ENCODE assay signal across 14 cellular contexts in genomic region chr3:123090700-123091585, GRCh38. TPM values are rescaled to one million over a fixed set of nuclear protein-coding genes. Genes with fewer than 3 reads are reported as not detected.
DNase-seq lines count a peak whose midpoint lies in the region; ATAC-seq, FAIRE-seq and TF ChIP-seq lines count a peak whose summit lies in the region.
"Had no signal": no experiment of that assay in that cellular context is flagged by ENCODE, and none has a peak within 500 bp of the region (broad histone marks: within the 10 kb centered on the region; RNA-seq: fewer than 3 reads in every experiment).

No MANE protein-coding gene starts in this region.

- H3K9me3 Mint-ChIP-seq in endothelial cell (ENCODE audit: unreplicated experiment) = no peaks in the 10 kb centered on the region
- H3K9me3 Mint-ChIP-seq: activated B cell treated with CpG ODN at 0.5 μM for 24 hours; CD4-positive, CD25-positive, alpha-beta regulatory T cell; dendritic cell treated with granulocyte-macrophage colony-stimulating factor and Interleukin-4, amounts not matched to agents 40 ng/mL and 50 ng/mL, for 4 days had no signal

- no peak for TF ChIP-seq POLR2A in GM12892 (IDR thresholded peaks at IDR 0.05; ENCODE audit: low read depth, low read length)

- no peak overlapping the region for H3K4me3 Mint-ChIP-seq in endothelial cell (ENCODE audit: unreplicated experiment)
- H3K4me3 Mint-ChIP-seq: activated B cell treated with CpG ODN at 0.5 μM for 24 hours; CD4-positive, CD25-positive, alpha-beta regulatory T cell; dendritic cell treated with granulocyte-macrophage colony-stimulating factor and Interleukin-4, amounts not matched to agents 40 ng/mL and 50 ng/mL, for 4 days had no signal

- H3K27ac ChIP-seq in A673 (ENCODE audit: low read depth, low read length, poor library complexity, severe bottlenecking) = no peak overlapping the region
- H3K27ac ChIP-seq: gastrocnemius medialis had no signal

- peak overlapping the region; percentile 50 for H3K27ac Mint-ChIP-seq in endothelial cell (ENCODE audit: unreplicated experiment)
- H3K27ac Mint-ChIP-seq: activated B cell treated with CpG ODN at 0.5 μM for 24 hours; dendritic cell treated with granulocyte-macrophage colony-stimulating factor and Interleukin-4, amounts not matched to agents 40 ng/mL and 50 ng/mL, for 4 days had no signal

- H3K9me3 ChIP-seq in A673 (ENCODE audit: low read depth, low read length, poor library complexity, severe bottlenecking) = no peaks in the 10 kb centered on the region
- H3K9me3 ChIP-seq: gastrocnemius medialis, Peyer's patch, upper lobe of right lung had no signal

- peaks cover 5% of the 10 kb centered on the region for H3K4me1 ChIP-seq in A673 (ENCODE audit: insufficient read depth, low read length, poor library complexity, severe bottlenecking)

- CTCF ChIA-PET in A673 (lab: Charles Lee) = no interaction called here

- peak; percentile 17 for DNase-seq in A673 (ENCODE audit: low spot score)
- peak; percentile 76 for DNase-seq in DMS79 treated with DMSO at 0.1 percent for 48 hours (lab: John Stamatoyannopoulos, UW)
- DNase-seq in NCI-H2107 treated with DMSO at 0.1 percent for 48 hours (lab: John Stamatoyannopoulos, UW; ENCODE audit: unreplicated experiment) = peak; percentile 97
- DNase-seq in endothelial cell (ENCODE audit: low spot score) = no peak
- DNase-seq in GM12892 (ENCODE audit: insufficient read length) = no peak
- no peak for DNase-seq in germinal center (ENCODE audit: low spot score)
- no peak for DNase-seq in sciatic nerve (ENCODE audit: low spot score)
- DNase-seq: activated B cell treated with CpG ODN at 0.5 μM for 24 hours, gastrocnemius medialis, upper lobe of right lung had no signal

- POLR2A ChIA-PET in A673 (lab: Charles Lee; ENCODE audit: low non-redundant PET) = no interaction called here

- peaks cover 7% of the 10 kb centered on the region for H3K27me3 Mint-ChIP-seq in endothelial cell (ENCODE audit: unreplicated experiment)
- H3K27me3 Mint-ChIP-seq: activated B cell treated with CpG ODN at 0.5 μM for 24 hours; CD4-positive, CD25-positive, alpha-beta regulatory T cell; dendritic cell treated with granulocyte-macrophage colony-stimulating factor and Interleukin-4, amounts not matched to agents 40 ng/mL and 50 ng/mL, for 4 days had no signal

- peaks cover 32% of the 10 kb centered on the region for H3K36me3 Mint-ChIP-seq in endothelial cell (ENCODE audit: low read depth, unreplicated experiment)

- TF ChIP-seq CTCF in A673 (conservative IDR thresholded peaks at IDR 0.05; ENCODE audit: low read depth, low read length) (no peak), endothelial cell (IDR thresholded peaks at IDR 0.05; ENCODE audit: unreplicated experiment) (no peak)

- no TSS peak for BruUV-seq in A673 (replicated peaks; lab: Mats Ljungman, UMichigan)

- H3K36me3 ChIP-seq in A673 (ENCODE audit: insufficient read depth, low read length, poor library complexity, severe bottlenecking) = peaks cover 11% of the 10 kb centered on the region

- no peak overlapping the region for H3K4me3 ChIP-seq in A673 (ENCODE audit: low read depth, low read length, poor library complexity, severe bottlenecking)
- H3K4me3 ChIP-seq: gastrocnemius medialis, Peyer's patch, upper lobe of right lung had no signal

- no peak for FAIRE-seq in GM12892 (lab: Jason Lieb, UNC)

- H3K27me3 ChIP-seq in A673 (replicated peaks; ENCODE audit: insufficient read depth, low read depth, low read length, poor library complexity) = no peaks in the 10 kb centered on the region
- H3K27me3 ChIP-seq: gastrocnemius medialis, Peyer's patch, upper lobe of right lung had no signal

- ATAC-seq in GM21381 (IDR thresholded peaks at IDR 0.05; ENCODE audit: unreplicated experiment) = no peak
- no peak for ATAC-seq in sciatic nerve

- intact Hi-C loops in A673 (cut with micrococcal nuclease; ENCODE audit: unreplicated experiment) (no loop called here), sciatic nerve (cut with DNase I) (no loop called here)

- H3K4me1 Mint-ChIP-seq in endothelial cell (ENCODE audit: unreplicated experiment) = peaks cover 12% of the 10 kb centered on the region

RNA-seq across cellular contexts. Expression of gene PDIA5, which starts 24.1 kb away (rescaled TPM):
- 28.6 and 33.4 TPM in 2 replicates for total RNA-seq in A673 (2021)
- total RNA-seq in endothelial cell (ENCODE audit: unreplicated experiment) = 32.8 TPM
- polyA plus RNA-seq in GM12892 (2012; ENCODE audit: missing spikeins) = 18.2 TPM
- total RNA-seq in sciatic nerve = 27.8 TPM

Comparison
In these comparisons a context has a peak if more than half of its experiments do, and no peak if none do; other contexts are left out.
1. DNase-seq: peak in A673 (single experiment), DMS79 treated with DMSO at 0.1 percent for 48 hours (single experiment) and NCI-H2107 treated with DMSO at 0.1 percent for 48 hours (single experiment); none in endothelial cell (single experiment), GM12892 (single experiment), germinal center (single experiment) and sciatic nerve (single experiment).